Comparison of ENCODE assay signal across 25 cellular contexts in genomic region chr7:155963771-155964195, GRCh38.
"Had no signal": no experiment of that assay in that cellular context is flagged by ENCODE, and none has a peak within 500 bp of the region (broad histone marks: within the 10 kb centered on the region; RNA-seq: fewer than 3 reads in every experiment).

No MANE protein-coding gene starts in this region.

- H3K9me3 ChIP-seq: ascending aorta, gastroesophageal sphincter, sigmoid colon, suprapubic skin had no signal

- H3K4me1 Mint-ChIP-seq: stimulated activated naive B cell treated with anti-CD40 and anti-IgM and Interleukin-4, amounts not matched to agents 10 μg/mL and 1 μg/mL and 100 μg/mL, for 72 hours; WTC11 had no signal

- DNase-seq: activated CD4-positive, alpha-beta T cell treated with anti-CD3 and anti-CD28 coated beads for 1 hour; activated CD4-positive, alpha-beta T cell treated with anti-CD3 and anti-CD28 coated beads, Interleukin-2, amount 50 U/mL, for 48 hours; activated effector memory CD4-positive, alpha-beta T cell treated with Interleukin-2 at 50 U/mL for 16 hours; activated naive CD4-positive, alpha-beta T cell treated with Interleukin-2 at 50 U/mL for 16 hours; cortex of kidney; hippocampal formation; kidney; left colon; mammary epithelial cell; midbrain; naive thymus-derived CD8-positive, alpha-beta T cell; retina; stimulated activated CD4-positive, alpha-beta T cell treated with anti-CD3 and anti-CD28 coated beads, Interleukin-2, amount 100 ng/mL, for 24 hours; stimulated activated naive B cell treated with anti-CD40 and anti-IgM and Interleukin-4, amounts not matched to agents 10 μg/mL and 1 μg/mL and 100 μg/mL, for 72 hours had no signal

- H3K4me3 Mint-ChIP-seq: activated naive CD8-positive, alpha-beta T cell; brain; naive thymus-derived CD8-positive, alpha-beta T cell; stimulated activated naive B cell treated with anti-CD40 and anti-IgM and Interleukin-4, amounts not matched to agents 10 μg/mL and 1 μg/mL and 100 μg/mL, for 72 hours; WTC11 had no signal

- H3K4me3 ChIP-seq: ascending aorta, cardiac muscle cell, gastroesophageal sphincter, sigmoid colon, smooth muscle cell, suprapubic skin, tibial nerve had no signal

- ATAC-seq: gastroesophageal sphincter; left colon; naive thymus-derived CD8-positive, alpha-beta T cell; WTC11 had no signal

- H3K27me3 Mint-ChIP-seq: activated naive CD8-positive, alpha-beta T cell had no signal

- H3K9me3 Mint-ChIP-seq: naive thymus-derived CD8-positive, alpha-beta T cell had no signal

- H3K27ac Mint-ChIP-seq: activated naive CD8-positive, alpha-beta T cell; naive thymus-derived CD8-positive, alpha-beta T cell; stimulated activated naive B cell treated with anti-CD40 and anti-IgM and Interleukin-4, amounts not matched to agents 10 μg/mL and 1 μg/mL and 100 μg/mL, for 72 hours; WTC11 had no signal

- H3K27ac ChIP-seq: ascending aorta, cardiac muscle cell, gastroesophageal sphincter, sigmoid colon, suprapubic skin, tibial nerve had no signal

- H3K36me3 ChIP-seq: ascending aorta, cardiac muscle cell, gastroesophageal sphincter, sigmoid colon, suprapubic skin, tibial nerve had no signal

- H3K27me3 ChIP-seq: ascending aorta, cardiac muscle cell, tibial nerve had no signal

- FAIRE-seq: endothelial cell of umbilical vein, kidney had no signal

- H3K4me1 ChIP-seq: ascending aorta, gastroesophageal sphincter, sigmoid colon, suprapubic skin, tibial nerve had no signal

- H3K36me3 Mint-ChIP-seq: activated naive CD8-positive, alpha-beta T cell; brain; naive thymus-derived CD8-positive, alpha-beta T cell; stimulated activated naive B cell treated with anti-CD40 and anti-IgM and Interleukin-4, amounts not matched to agents 10 μg/mL and 1 μg/mL and 100 μg/mL, for 72 hours had no signal
